1 cellular context compared by ENCODE assay signal in the genomic region with DNA sequence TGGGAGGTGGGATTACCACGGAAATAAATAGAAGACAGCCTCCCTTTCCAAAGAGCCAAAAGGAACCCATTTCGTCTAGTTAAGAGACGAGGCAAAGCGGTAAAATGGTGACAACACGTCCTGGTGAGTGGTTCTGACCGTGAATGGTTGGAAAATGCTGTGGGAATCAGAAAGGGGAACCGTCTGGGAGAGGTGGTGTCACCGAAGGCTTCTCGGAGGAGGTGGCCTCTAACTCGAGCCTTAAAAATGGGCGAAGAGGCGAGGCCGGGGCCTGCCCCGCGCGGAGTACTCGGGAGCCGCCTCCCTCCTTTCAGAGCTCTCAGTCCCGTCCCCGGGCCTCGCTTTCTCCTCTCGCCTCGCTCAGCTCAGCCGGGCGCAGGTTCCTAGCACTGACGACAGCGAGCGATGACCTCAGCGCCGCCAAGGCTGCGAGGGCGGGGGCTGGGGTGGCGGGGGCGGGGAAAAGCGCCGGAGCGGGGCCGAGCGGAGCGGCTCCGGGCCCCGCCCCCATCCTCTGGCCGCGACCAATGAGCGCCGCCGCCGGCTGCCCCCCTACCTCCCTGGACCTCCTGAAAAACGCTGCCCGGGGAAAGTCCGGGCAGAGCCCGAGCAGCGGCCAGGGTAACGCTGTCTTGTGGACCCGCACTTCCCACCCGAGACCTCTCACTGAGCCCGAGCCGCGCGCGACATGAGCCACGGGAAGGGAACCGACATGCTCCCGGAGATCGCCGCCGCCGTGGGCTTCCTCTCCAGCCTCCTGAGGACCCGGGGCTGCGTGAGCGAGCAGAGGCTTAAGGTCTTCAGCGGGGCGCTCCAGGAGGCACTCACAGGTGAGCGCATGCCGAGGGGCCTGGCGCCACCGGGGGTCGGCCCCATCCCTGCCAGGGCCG.
TF ChIP-seq lines count a peak whose summit lies in the region.

A gene with protein sequence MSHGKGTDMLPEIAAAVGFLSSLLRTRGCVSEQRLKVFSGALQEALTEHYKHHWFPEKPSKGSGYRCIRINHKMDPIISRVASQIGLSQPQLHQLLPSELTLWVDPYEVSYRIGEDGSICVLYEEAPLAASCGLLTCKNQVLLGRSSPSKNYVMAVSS (plus strand): TSS at position 601 of the 890 bp plus-strand sequence. CDS start 88 bp downstream, at position 689.

TF ChIP-seq in HepG2, 621 proteins besides CTCF, POLR2A, EP300 and RAD21 (continued from another document and continues in another):
- TF ChIP-seq ZFP36 (IDR thresholded peaks at IDR 0.05; ENCODE audit: borderline replicate concordance, low read depth, low read length, partially characterized antibody) (peak; percentile 80), THAP11 (CRISPR knock-in tag; IDR thresholded peaks at IDR 0.05) (peak; percentile 37), ZNF7 (CRISPR knock-in tag; IDR thresholded peaks at IDR 0.05) (no peak), ZNF44 (CRISPR knock-in tag; IDR thresholded peaks at IDR 0.05) (no peak), XRCC5 (optimal IDR thresholded peaks at IDR 0.05; ENCODE audit: low read length) (peak; percentile 8), BRCA1 (CRISPR knock-in tag; IDR thresholded peaks at IDR 0.05) (no peak), SP1 (IDR thresholded peaks at IDR 0.05) (no peak), SP1 (CRISPR knock-in tag; IDR thresholded peaks at IDR 0.05) (no peak), NRL (CRISPR knock-in tag; IDR thresholded peaks at IDR 0.05; ENCODE audit: borderline replicate concordance) (no peak; the same call in 1 of the 2 replicates), NFKB2 (CRISPR knock-in tag; IDR thresholded peaks at IDR 0.05; ENCODE audit: borderline replicate concordance) (peak; percentile 96; the same call in 1 of the 2 replicates), ZNF138 (CRISPR knock-in tag; IDR thresholded peaks at IDR 0.05; ENCODE audit: low read depth) (0 out of 2 replicates have a peak, but pooled peaks have one; percentile 40), ETV6 (CRISPR knock-in tag; conservative IDR thresholded peaks at IDR 0.05) (no peak), ZSCAN30 (CRISPR knock-in tag; IDR thresholded peaks at IDR 0.05) (0 out of 2 replicates have a peak, but pooled peaks have one; percentile 45), RNF2 (conservative IDR thresholded peaks at IDR 0.05; ENCODE audit: low read depth) (no peak), ISX (CRISPR knock-in tag; conservative IDR thresholded peaks at IDR 0.05) (no peak), YY1 (IDR thresholded peaks at IDR 0.05; ENCODE audit: insufficient read depth, insufficient replicate concordance, low read depth, low read length) (peak; percentile 9), ZNF614 (CRISPR knock-in tag; IDR thresholded peaks at IDR 0.05; ENCODE audit: borderline replicate concordance) (0 out of 2 replicates have a peak, but pooled peaks have one; percentile 56), EEA1 (CRISPR knock-in tag; IDR thresholded peaks at IDR 0.05; ENCODE audit: borderline replicate concordance) (no peak), PRPF4 (IDR thresholded peaks at IDR 0.05; ENCODE audit: low read depth, low read length, poor library complexity, severe bottlenecking) (no peak), SNAPC2 (CRISPR knock-in tag; IDR thresholded peaks at IDR 0.05) (no peak), NFE2L1 (CRISPR knock-in tag; IDR thresholded peaks at IDR 0.05; ENCODE audit: borderline replicate concordance) (no peak), ZNF253 (CRISPR knock-in tag; IDR thresholded peaks at IDR 0.05; ENCODE audit: borderline replicate concordance) (no peak), STAG1 (CRISPR knock-in tag; IDR thresholded peaks at IDR 0.05) (0 out of 2 replicates have a peak, but pooled peaks have one; percentile 10), PPARG (CRISPR knock-in tag; conservative IDR thresholded peaks at IDR 0.05) (peak; percentile 53), TEAD3 (CRISPR knock-in tag; optimal IDR thresholded peaks at IDR 0.05; ENCODE audit: borderline replicate concordance) (no peak), ZNF335 (CRISPR knock-in tag; IDR thresholded peaks at IDR 0.05) (0 out of 2 replicates have a peak, but pooled peaks have one; percentile 19), SNAI1 (CRISPR knock-in tag; IDR thresholded peaks at IDR 0.05; ENCODE audit: borderline replicate concordance) (peak; percentile 68; the same call in 1 of the 2 replicates), ELF3 (CRISPR knock-in tag; IDR thresholded peaks at IDR 0.05) (peak; percentile 29; the same call in 1 of the 2 replicates), MTA1 (CRISPR knock-in tag; IDR thresholded peaks at IDR 0.05; ENCODE audit: borderline replicate concordance) (no peak), KDM6A (CRISPR knock-in tag; IDR thresholded peaks at IDR 0.05; ENCODE audit: low read depth) (no peak), TAF1 (CRISPR knock-in tag; IDR thresholded peaks at IDR 0.05) (peak; percentile 95), TBX2 (CRISPR knock-in tag; IDR thresholded peaks at IDR 0.05; ENCODE audit: borderline replicate concordance) (peak; percentile 49; the same call in 1 of the 2 replicates), U2AF2 (IDR thresholded peaks at IDR 0.05; ENCODE audit: low read depth, low read length) (no peak), FOXC1 (CRISPR knock-in tag; IDR thresholded peaks at IDR 0.05; ENCODE audit: borderline replicate concordance) (peak; percentile 54; the same call in 1 of the 2 replicates), GABPB1 (CRISPR knock-in tag; IDR thresholded peaks at IDR 0.05) (peak; percentile 65; the same call in 1 of the 2 replicates), MTF2 (CRISPR knock-in tag; IDR thresholded peaks at IDR 0.05; ENCODE audit: borderline replicate concordance) (peak; percentile 65; the same call in 1 of the 2 replicates), MXI1 (IDR thresholded peaks at IDR 0.05; ENCODE audit: borderline replicate concordance, low read depth, low read length) (peak; percentile 65; the same call in 2 of the 3 replicates), ZNF251 (CRISPR knock-in tag; IDR thresholded peaks at IDR 0.05) (no peak), ZNF749 (CRISPR knock-in tag; IDR thresholded peaks at IDR 0.05; ENCODE audit: borderline replicate concordance) (no peak), FIP1L1 (IDR thresholded peaks at IDR 0.05; ENCODE audit: borderline replicate concordance, insufficient read depth, low read depth, low read length) (no peak), HOXA5 (CRISPR knock-in tag; IDR thresholded peaks at IDR 0.05) (peak; percentile 57; the same call in 1 of the 2 replicates), ARNT (IDR thresholded peaks at IDR 0.05) (no peak), ZNF629 (CRISPR knock-in tag; conservative IDR thresholded peaks at IDR 0.05) (0 out of 2 replicates have a peak, but pooled peaks have one; percentile 19), MBD4 (IDR thresholded peaks at IDR 0.05; ENCODE audit: borderline replicate concordance, low read length) (no peak), ZNF788 (CRISPR knock-in tag; IDR thresholded peaks at IDR 0.05; ENCODE audit: borderline replicate concordance) (0 out of 2 replicates have a peak, but pooled peaks have one; percentile 43), RBFOX2 (IDR thresholded peaks at IDR 0.05; ENCODE audit: low read depth, low read length) (peak; percentile 92), ZNF766 (CRISPR knock-in tag; IDR thresholded peaks at IDR 0.05; ENCODE audit: borderline replicate concordance) (peak; percentile 58; the same call in 1 of the 2 replicates), KLF6 (CRISPR knock-in tag; IDR thresholded peaks at IDR 0.05) (peak; percentile 91), SMC3 (IDR thresholded peaks at IDR 0.05; ENCODE audit: low read length) (no peak), XBP1 (CRISPR knock-in tag; IDR thresholded peaks at IDR 0.05) (0 out of 2 replicates have a peak, but pooled peaks have one; percentile 49), ZNF430 (CRISPR knock-in tag; IDR thresholded peaks at IDR 0.05) (peak; percentile 88; the same call in 1 of the 2 replicates), EED (CRISPR knock-in tag; IDR thresholded peaks at IDR 0.05) (peak; percentile 66; the same call in 1 of the 2 replicates), JUND (CRISPR knock-in tag; IDR thresholded peaks at IDR 0.05) (no peak), RXRA (CRISPR knock-in tag; IDR thresholded peaks at IDR 0.05) (no peak), SMARCC2 (IDR thresholded peaks at IDR 0.05) (no peak), ZNF562 (CRISPR knock-in tag; IDR thresholded peaks at IDR 0.05; ENCODE audit: borderline replicate concordance) (no peak), ZNF101 (CRISPR knock-in tag; IDR thresholded peaks at IDR 0.05; ENCODE audit: borderline replicate concordance, low read depth) (no peak), FLYWCH1 (CRISPR knock-in tag; IDR thresholded peaks at IDR 0.05) (no peak)
- TF ChIP-seq, protein P1, sequence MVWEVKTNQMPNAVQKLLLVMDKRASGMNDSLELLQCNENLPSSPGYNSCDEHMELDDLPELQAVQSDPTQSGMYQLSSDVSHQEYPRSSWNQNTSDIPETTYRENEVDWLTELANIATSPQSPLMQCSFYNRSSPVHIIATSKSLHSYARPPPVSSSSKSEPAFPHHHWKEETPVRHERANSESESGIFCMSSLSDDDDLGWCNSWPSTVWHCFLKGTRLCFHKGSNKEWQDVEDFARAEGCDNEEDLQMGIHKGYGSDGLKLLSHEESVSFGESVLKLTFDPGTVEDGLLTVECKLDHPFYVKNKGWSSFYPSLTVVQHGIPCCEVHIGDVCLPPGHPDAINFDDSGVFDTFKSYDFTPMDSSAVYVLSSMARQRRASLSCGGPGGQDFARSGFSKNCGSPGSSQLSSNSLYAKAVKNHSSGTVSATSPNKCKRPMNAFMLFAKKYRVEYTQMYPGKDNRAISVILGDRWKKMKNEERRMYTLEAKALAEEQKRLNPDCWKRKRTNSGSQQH (CRISPR knock-in tag; IDR thresholded peaks at IDR 0.05; ENCODE audit: low read depth): 0 out of 2 replicates have a peak, but pooled peaks have one; percentile 31
- TF ChIP-seq, protein P2, sequence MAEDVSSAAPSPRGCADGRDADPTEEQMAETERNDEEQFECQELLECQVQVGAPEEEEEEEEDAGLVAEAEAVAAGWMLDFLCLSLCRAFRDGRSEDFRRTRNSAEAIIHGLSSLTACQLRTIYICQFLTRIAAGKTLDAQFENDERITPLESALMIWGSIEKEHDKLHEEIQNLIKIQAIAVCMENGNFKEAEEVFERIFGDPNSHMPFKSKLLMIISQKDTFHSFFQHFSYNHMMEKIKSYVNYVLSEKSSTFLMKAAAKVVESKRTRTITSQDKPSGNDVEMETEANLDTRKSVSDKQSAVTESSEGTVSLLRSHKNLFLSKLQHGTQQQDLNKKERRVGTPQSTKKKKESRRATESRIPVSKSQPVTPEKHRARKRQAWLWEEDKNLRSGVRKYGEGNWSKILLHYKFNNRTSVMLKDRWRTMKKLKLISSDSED (CRISPR knock-in tag; IDR thresholded peaks at IDR 0.05): no peak
- TF ChIP-seq, protein P3, sequence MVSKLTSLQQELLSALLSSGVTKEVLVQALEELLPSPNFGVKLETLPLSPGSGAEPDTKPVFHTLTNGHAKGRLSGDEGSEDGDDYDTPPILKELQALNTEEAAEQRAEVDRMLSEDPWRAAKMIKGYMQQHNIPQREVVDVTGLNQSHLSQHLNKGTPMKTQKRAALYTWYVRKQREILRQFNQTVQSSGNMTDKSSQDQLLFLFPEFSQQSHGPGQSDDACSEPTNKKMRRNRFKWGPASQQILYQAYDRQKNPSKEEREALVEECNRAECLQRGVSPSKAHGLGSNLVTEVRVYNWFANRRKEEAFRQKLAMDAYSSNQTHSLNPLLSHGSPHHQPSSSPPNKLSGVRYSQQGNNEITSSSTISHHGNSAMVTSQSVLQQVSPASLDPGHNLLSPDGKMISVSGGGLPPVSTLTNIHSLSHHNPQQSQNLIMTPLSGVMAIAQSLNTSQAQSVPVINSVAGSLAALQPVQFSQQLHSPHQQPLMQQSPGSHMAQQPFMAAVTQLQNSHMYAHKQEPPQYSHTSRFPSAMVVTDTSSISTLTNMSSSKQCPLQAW (CRISPR knock-in tag; IDR thresholded peaks at IDR 0.05): peak; percentile 71
- TF ChIP-seq, protein P4, sequence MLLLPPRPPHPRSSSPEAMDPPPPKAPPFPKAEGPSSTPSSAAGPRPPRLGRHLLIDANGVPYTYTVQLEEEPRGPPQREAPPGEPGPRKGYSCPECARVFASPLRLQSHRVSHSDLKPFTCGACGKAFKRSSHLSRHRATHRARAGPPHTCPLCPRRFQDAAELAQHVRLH (CRISPR knock-in tag; IDR thresholded peaks at IDR 0.05; ENCODE audit: borderline replicate concordance, low read depth): 0 out of 2 replicates have a peak, but pooled peaks have one; percentile 18
- TF ChIP-seq, protein P5, sequence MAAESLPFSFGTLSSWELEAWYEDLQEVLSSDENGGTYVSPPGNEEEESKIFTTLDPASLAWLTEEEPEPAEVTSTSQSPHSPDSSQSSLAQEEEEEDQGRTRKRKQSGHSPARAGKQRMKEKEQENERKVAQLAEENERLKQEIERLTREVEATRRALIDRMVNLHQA (CRISPR knock-in tag; IDR thresholded peaks at IDR 0.05): no peak
- TF ChIP-seq, protein P6, sequence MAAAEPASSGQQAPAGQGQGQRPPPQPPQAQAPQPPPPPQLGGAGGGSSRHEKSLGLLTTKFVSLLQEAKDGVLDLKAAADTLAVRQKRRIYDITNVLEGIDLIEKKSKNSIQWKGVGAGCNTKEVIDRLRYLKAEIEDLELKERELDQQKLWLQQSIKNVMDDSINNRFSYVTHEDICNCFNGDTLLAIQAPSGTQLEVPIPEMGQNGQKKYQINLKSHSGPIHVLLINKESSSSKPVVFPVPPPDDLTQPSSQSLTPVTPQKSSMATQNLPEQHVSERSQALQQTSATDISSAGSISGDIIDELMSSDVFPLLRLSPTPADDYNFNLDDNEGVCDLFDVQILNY (CRISPR knock-in tag; conservative IDR thresholded peaks at IDR 0.05): no peak
- TF ChIP-seq, protein P7, sequence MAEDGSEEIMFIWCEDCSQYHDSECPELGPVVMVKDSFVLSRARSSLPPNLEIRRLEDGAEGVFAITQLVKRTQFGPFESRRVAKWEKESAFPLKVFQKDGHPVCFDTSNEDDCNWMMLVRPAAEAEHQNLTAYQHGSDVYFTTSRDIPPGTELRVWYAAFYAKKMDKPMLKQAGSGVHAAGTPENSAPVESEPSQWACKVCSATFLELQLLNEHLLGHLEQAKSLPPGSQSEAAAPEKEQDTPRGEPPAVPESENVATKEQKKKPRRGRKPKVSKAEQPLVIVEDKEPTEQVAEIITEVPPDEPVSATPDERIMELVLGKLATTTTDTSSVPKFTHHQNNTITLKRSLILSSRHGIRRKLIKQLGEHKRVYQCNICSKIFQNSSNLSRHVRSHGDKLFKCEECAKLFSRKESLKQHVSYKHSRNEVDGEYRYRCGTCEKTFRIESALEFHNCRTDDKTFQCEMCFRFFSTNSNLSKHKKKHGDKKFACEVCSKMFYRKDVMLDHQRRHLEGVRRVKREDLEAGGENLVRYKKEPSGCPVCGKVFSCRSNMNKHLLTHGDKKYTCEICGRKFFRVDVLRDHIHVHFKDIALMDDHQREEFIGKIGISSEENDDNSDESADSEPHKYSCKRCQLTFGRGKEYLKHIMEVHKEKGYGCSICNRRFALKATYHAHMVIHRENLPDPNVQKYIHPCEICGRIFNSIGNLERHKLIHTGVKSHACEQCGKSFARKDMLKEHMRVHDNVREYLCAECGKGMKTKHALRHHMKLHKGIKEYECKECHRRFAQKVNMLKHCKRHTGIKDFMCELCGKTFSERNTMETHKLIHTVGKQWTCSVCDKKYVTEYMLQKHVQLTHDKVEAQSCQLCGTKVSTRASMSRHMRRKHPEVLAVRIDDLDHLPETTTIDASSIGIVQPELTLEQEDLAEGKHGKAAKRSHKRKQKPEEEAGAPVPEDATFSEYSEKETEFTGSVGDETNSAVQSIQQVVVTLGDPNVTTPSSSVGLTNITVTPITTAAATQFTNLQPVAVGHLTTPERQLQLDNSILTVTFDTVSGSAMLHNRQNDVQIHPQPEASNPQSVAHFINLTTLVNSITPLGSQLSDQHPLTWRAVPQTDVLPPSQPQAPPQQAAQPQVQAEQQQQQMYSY (CRISPR knock-in tag; IDR thresholded peaks at IDR 0.05): no peak
